ENCODE assay signal across 21 cellular contexts in genomic region chr9:4495537-4495936, GRCh38. TPM values are rescaled to one million over a fixed set of nuclear protein-coding genes. Genes with fewer than 3 reads are reported as not detected.
DNase-seq lines count a peak whose midpoint lies in the region; ATAC-seq and TF ChIP-seq lines count a peak whose summit lies in the region.
"Had no signal": no experiment of that assay in that cellular context is flagged by ENCODE, and none has a peak within 500 bp of the region (broad histone marks: within the 10 kb centered on the region; RNA-seq: fewer than 3 reads in every experiment).

No MANE protein-coding gene starts in this region.

- no peak overlapping the region for H2AFZ ChIP-seq in ACC112 (ENCODE audit: low read length, unreplicated experiment)
- H2AFZ ChIP-seq: PC-9 had no signal

- no peaks in the 10 kb centered on the region for H3K9me2 ChIP-seq in DOHH2 (replicated peaks; ENCODE audit: control insufficient read depth, low read length)

- peaks cover 34% of the 10 kb centered on the region for H3K4me1 Mint-ChIP-seq in WTC11

- no peaks in the 10 kb centered on the region for H3K36me3 Mint-ChIP-seq in WTC11

- H3K36me3 ChIP-seq in ACC112 (ENCODE audit: insufficient read depth, low read length) = 0 out of 2 replicates have a peak, but pooled peaks cover 3% of the 10 kb centered on the region
- H3K36me3 ChIP-seq in DOHH2 (ENCODE audit: control insufficient read depth, low read length) = no peaks in the 10 kb centered on the region
- H3K36me3 ChIP-seq: MG63 had no signal

- no peaks in the 10 kb centered on the region for H3K9me3 Mint-ChIP-seq in WTC11

- peak overlapping the region; percentile 31 for H3K4me2 ChIP-seq in DOHH2 (ENCODE audit: low read length)
- H3K4me2 ChIP-seq: PC-9 had no signal

- peaks cover 11% of the 10 kb centered on the region for H3K27me3 Mint-ChIP-seq in WTC11 (ENCODE audit: low read depth)

- no peak overlapping the region for H3K4me3 Mint-ChIP-seq in WTC11

- H4K20me1 ChIP-seq in DOHH2 (ENCODE audit: control insufficient read depth, insufficient read depth, low read depth, low read length) = no peaks in the 10 kb centered on the region

- no peaks in the 10 kb centered on the region for H3K27me3 ChIP-seq in ACC112 (ENCODE audit: insufficient read depth, low read length)
- peaks cover 13% of the 10 kb centered on the region for H3K27me3 ChIP-seq in DOHH2 (ENCODE audit: control insufficient read depth, low read length)
- H3K27me3 ChIP-seq: MG63 had no signal

- POLR2A ChIA-PET in WTC11 (lab: Charles Lee) = no interaction called here

- H3K4me3 ChIP-seq in ACC112 (ENCODE audit: low read depth, low read length) (no peak overlapping the region), DOHH2 (ENCODE audit: low read length) (no peak overlapping the region)
- H3K4me3 ChIP-seq: K562, MG63, PC-9 had no signal

- H3K9me3 ChIP-seq in DOHH2 (ENCODE audit: control insufficient read depth, insufficient read depth, low read length) = no peaks in the 10 kb centered on the region
- H3K9me3 ChIP-seq: MG63 had no signal

- no peak for ATAC-seq in WTC11
- no peak for ATAC-seq in HG02763 (IDR thresholded peaks at IDR 0.05; ENCODE audit: unreplicated experiment)
- ATAC-seq: K562 had no signal

- no peak for TF ChIP-seq CTCF in DOHH2 (IDR thresholded peaks at IDR 0.05; ENCODE audit: low read depth, low read length, poor library complexity, severe bottlenecking)
- TF ChIP-seq CTCF in WTC11 (IDR thresholded peaks at IDR 0.05) = no peak

- CTCF ChIA-PET in WTC11 (lab: Charles Lee) = no interaction called here

- 0 out of 2 replicates have a peak overlapping the region, but pooled peaks have one; percentile 84 for H3K27ac ChIP-seq in ACC112 (ENCODE audit: low read depth, low read length)
- no peak overlapping the region for H3K27ac ChIP-seq in DOHH2 (ENCODE audit: low read depth, low read length)
- H3K27ac ChIP-seq: C4-2B, PC-9 had no signal

- H3K27ac Mint-ChIP-seq in WTC11 = 0 out of 2 replicates have a peak overlapping the region, but pooled peaks have one; percentile 24

- peaks cover 46% of the 10 kb centered on the region for H3K4me1 ChIP-seq in ACC112 (ENCODE audit: control insufficient read depth, insufficient read depth, low read length, unreplicated experiment)
- H3K4me1 ChIP-seq in DOHH2 (ENCODE audit: control insufficient read depth, low read length) = peaks cover 37% of the 10 kb centered on the region

- H3F3A ChIP-seq in DOHH2 (ENCODE audit: control insufficient read depth, insufficient read depth) = no peaks in the 10 kb centered on the region

- DNase-seq in WTC11 (ENCODE audit: low spot score) (no peak), myocyte (ENCODE audit: low read depth) (peak; percentile 11), foreskin melanocyte (no peak), NCI-H526 (lab: John Stamatoyannopoulos, UW) (no peak), SKM-1 treated with dmso at 0.1 percent for 144 hours (lab: John Stamatoyannopoulos, UW; ENCODE audit: unreplicated experiment) (no peak)
- DNase-seq: DND-41, MG63, NCI-H1048, NCI-H1417 treated with DMSO at 0.1 percent for 48 hours, NCI-H187 treated with DMSO at 0.1 percent for 48 hours, NCI-H2107, NCI-H446 treated with DMSO at 0.1 percent for 48 hours, NCI-H69, PC-9, RPMI8226, SHP77 treated with DMSO at 0.1 percent for 48 hours had no signal

- H3K79me2 ChIP-seq in ACC112 (ENCODE audit: control insufficient read depth, insufficient read depth, low read length, unreplicated experiment) (peaks cover 73% of the 10 kb centered on the region), DOHH2 (ENCODE audit: control insufficient read depth, low read length) (no peaks in the 10 kb centered on the region)

TF ChIP-seq in WTC11, 78 proteins besides CTCF, POLR2A, EP300 and RAD21:
- TF ChIP-seq, protein P1, sequence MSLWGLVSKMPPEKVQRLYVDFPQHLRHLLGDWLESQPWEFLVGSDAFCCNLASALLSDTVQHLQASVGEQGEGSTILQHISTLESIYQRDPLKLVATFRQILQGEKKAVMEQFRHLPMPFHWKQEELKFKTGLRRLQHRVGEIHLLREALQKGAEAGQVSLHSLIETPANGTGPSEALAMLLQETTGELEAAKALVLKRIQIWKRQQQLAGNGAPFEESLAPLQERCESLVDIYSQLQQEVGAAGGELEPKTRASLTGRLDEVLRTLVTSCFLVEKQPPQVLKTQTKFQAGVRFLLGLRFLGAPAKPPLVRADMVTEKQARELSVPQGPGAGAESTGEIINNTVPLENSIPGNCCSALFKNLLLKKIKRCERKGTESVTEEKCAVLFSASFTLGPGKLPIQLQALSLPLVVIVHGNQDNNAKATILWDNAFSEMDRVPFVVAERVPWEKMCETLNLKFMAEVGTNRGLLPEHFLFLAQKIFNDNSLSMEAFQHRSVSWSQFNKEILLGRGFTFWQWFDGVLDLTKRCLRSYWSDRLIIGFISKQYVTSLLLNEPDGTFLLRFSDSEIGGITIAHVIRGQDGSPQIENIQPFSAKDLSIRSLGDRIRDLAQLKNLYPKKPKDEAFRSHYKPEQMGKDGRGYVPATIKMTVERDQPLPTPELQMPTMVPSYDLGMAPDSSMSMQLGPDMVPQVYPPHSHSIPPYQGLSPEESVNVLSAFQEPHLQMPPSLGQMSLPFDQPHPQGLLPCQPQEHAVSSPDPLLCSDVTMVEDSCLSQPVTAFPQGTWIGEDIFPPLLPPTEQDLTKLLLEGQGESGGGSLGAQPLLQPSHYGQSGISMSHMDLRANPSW (CRISPR knock-in tag; conservative IDR thresholded peaks at IDR 0.05; ENCODE audit: low read depth) = no peak
- TF ChIP-seq FOXP4 (CRISPR knock-in tag; IDR thresholded peaks at IDR 0.05) (no peak), NR3C1 (CRISPR knock-in tag; conservative IDR thresholded peaks at IDR 0.05; ENCODE audit: low read depth) (no peak), ZBTB43 (CRISPR knock-in tag; IDR thresholded peaks at IDR 0.05) (no peak), NR2C2 (CRISPR knock-in tag; IDR thresholded peaks at IDR 0.05) (no peak), ZNF232 (CRISPR knock-in tag; IDR thresholded peaks at IDR 0.05) (no peak)
TF ChIP-seq in WTC11: peak in this region for 0.

RNA-seq across cellular contexts. Expression of gene SLC1A1, which starts 5.3 kb away (rescaled TPM):
- total RNA-seq in WTC11 (2021) (7.0 to 8.5 TPM (median 7.1 TPM) in 3 replicates), myocyte (0.57 and 1.1 TPM in 2 replicates)
- 1.9 TPM for polyA plus RNA-seq in myocyte (2012)
